Comparison of ENCODE assay signal across 23 cellular contexts in genomic region chr2:63740943-63741342, GRCh38.
DNase-seq lines count a peak whose midpoint lies in the region; ATAC-seq, FAIRE-seq and TF ChIP-seq lines count a peak whose summit lies in the region.
"Had no signal": no experiment of that assay in that cellular context is flagged by ENCODE, and none has a peak within 500 bp of the region (broad histone marks: within the 10 kb centered on the region; RNA-seq: fewer than 3 reads in every experiment).

No MANE protein-coding gene starts in this region.

- no peaks in the 10 kb centered on the region for H3K27me3 ChIP-seq in psoas muscle (ENCODE audit: insufficient read depth in 3 of 3, low read length in 2 of 3)
- H3K27me3 ChIP-seq: esophagus squamous epithelium, right atrium auricular region, vagina had no signal

- TF ChIP-seq CTCF in psoas muscle (IDR thresholded peaks at IDR 0.05) = no peak
- TF ChIP-seq CTCF in activated CD8-positive, alpha-beta T cell treated with anti-CD3 and anti-CD28 coated beads for 36 hours (IDR thresholded peaks at IDR 0.05) = no peak

- 29 to 79% (median 46%) methylated on average over 1 of the region's 1 CpG for WGBS in psoas muscle, 3 donors

- H3K27me3 Mint-ChIP-seq in activated CD8-positive, alpha-beta T cell treated with anti-CD3 and anti-CD28 coated beads for 36 hours = peaks cover 1% of the 10 kb centered on the region

- H3K9me3 Mint-ChIP-seq in activated CD8-positive, alpha-beta T cell treated with anti-CD3 and anti-CD28 coated beads for 36 hours = no peaks in the 10 kb centered on the region
- H3K9me3 Mint-ChIP-seq: activated CD4-positive, alpha-beta memory T cell treated with anti-CD3 and anti-CD28 coated beads, Interleukin-2, amount 10 ng/mL, durations not matched to agents 7 days and 5 days; CD4-positive, alpha-beta T cell had no signal

- peaks cover 4% of the 10 kb centered on the region for H3K4me1 Mint-ChIP-seq in activated CD8-positive, alpha-beta T cell treated with anti-CD3 and anti-CD28 coated beads for 36 hours (ENCODE audit: low read depth)
- H3K4me1 Mint-ChIP-seq: activated CD4-positive, alpha-beta memory T cell treated with anti-CD3 and anti-CD28 coated beads, Interleukin-2, amount 10 ng/mL, durations not matched to agents 7 days and 5 days had no signal

- ATAC-seq in psoas muscle (no peak), HG02759 (IDR thresholded peaks at IDR 0.05; ENCODE audit: unreplicated experiment) (no peak)
- ATAC-seq in activated CD8-positive, alpha-beta T cell treated with anti-CD3 and anti-CD28 coated beads for 36 hours = no peak

- POLR2A ChIA-PET in activated CD8-positive, alpha-beta T cell treated with anti-CD3 and anti-CD28 coated beads for 36 hours (lab: Charles Lee) = no interaction called here

- no peak overlapping the region for H3K27ac Mint-ChIP-seq in activated CD8-positive, alpha-beta T cell treated with anti-CD3 and anti-CD28 coated beads for 36 hours
- H3K27ac Mint-ChIP-seq: activated CD4-positive, alpha-beta memory T cell treated with anti-CD3 and anti-CD28 coated beads, Interleukin-2, amount 10 ng/mL, durations not matched to agents 7 days and 5 days; CD4-positive, alpha-beta T cell had no signal

- CTCF ChIA-PET in activated CD8-positive, alpha-beta T cell treated with anti-CD3 and anti-CD28 coated beads for 36 hours (lab: Charles Lee) = no interaction called here

- no peaks in the 10 kb centered on the region for H3K9me3 ChIP-seq in psoas muscle
- H3K9me3 ChIP-seq: esophagus squamous epithelium, right atrium auricular region, vagina had no signal

- peak; percentile 36 for FAIRE-seq in islet of Langerhans (lab: Jason Lieb, UNC)
- FAIRE-seq: GM12891 had no signal

- intact Hi-C loops in psoas muscle (cut with DNase I) = loop anchor here in 1 of 2 donors (5.0 kb wide), 2 partner anchors 41 to 101 kb away; partner anchors contain the start of gene UGP2
- intact Hi-C loops in activated CD8-positive, alpha-beta T cell treated with anti-CD3 and anti-CD28 coated beads for 36 hours (cut with micrococcal nuclease) = no loop called here

- no peaks in the 10 kb centered on the region for H3K36me3 Mint-ChIP-seq in activated CD8-positive, alpha-beta T cell treated with anti-CD3 and anti-CD28 coated beads for 36 hours (ENCODE audit: low read depth)

- H3K4me3 ChIP-seq in psoas muscle = no peak overlapping the region
- H3K4me3 ChIP-seq: esophagus squamous epithelium, right atrium auricular region, vagina had no signal

- peak; percentile 48 for DNase-seq in EH (ENCODE audit: low read depth)
- peak; percentile 21 for DNase-seq in amniotic epithelial cell (ENCODE audit: low read depth)
- DNase-seq in psoas muscle = no peak
- DNase-seq in activated CD8-positive, alpha-beta T cell treated with anti-CD3 and anti-CD28 coated beads for 36 hours = no peak
- DNase-seq in OCI-M1 (lab: John Stamatoyannopoulos, UW) = no peak
- DNase-seq in GF-D8 (lab: John Stamatoyannopoulos, UW) = no peak
- DNase-seq: activated CD4-positive, alpha-beta memory T cell treated with anti-CD3 and anti-CD28 coated beads, Interleukin-2, amount 10 ng/mL, durations not matched to agents 7 days and 5 days; activated CD4-positive, CD25-positive, alpha-beta regulatory T cell; activated naive CD4-positive, alpha-beta T cell treated with Interleukin-2 at 50 U/mL for 16 hours; activated T-cell treated with anti-CD3 and anti-CD28 coated beads, Interleukin-2, amount 50 U/mL, for 1 hour; CD4-positive, alpha-beta T cell; DMS153; esophagus squamous epithelium; head of caudate nucleus; NCI-H1417 treated with DMSO at 0.1 percent for 48 hours; NCI-H2107; NCI-H524 had no signal

- no peaks in the 10 kb centered on the region for H3K36me3 ChIP-seq in psoas muscle (ENCODE audit: insufficient read depth in 1 of 2, low read depth in 1 of 2)
- H3K36me3 ChIP-seq: esophagus squamous epithelium, right atrium auricular region, vagina had no signal

- peaks cover 42% of the 10 kb centered on the region for H3K4me1 ChIP-seq in psoas muscle

- H3K27ac ChIP-seq in psoas muscle = peak overlapping the region; percentile 38
- H3K27ac ChIP-seq: esophagus squamous epithelium, right atrium auricular region, RWPE1, vagina had no signal

- H3K4me3 Mint-ChIP-seq in activated CD8-positive, alpha-beta T cell treated with anti-CD3 and anti-CD28 coated beads for 36 hours = no peak overlapping the region
- H3K4me3 Mint-ChIP-seq: activated CD4-positive, alpha-beta memory T cell treated with anti-CD3 and anti-CD28 coated beads, Interleukin-2, amount 10 ng/mL, durations not matched to agents 7 days and 5 days; CD4-positive, alpha-beta T cell had no signal

Comparison
In these comparisons a context has a peak if more than half of its experiments do, and no peak if none do; other contexts are left out.
1. DNase-seq: peak in EH (single experiment) and amniotic epithelial cell (single experiment); none in psoas muscle (0 of 2), activated CD8-positive, alpha-beta T cell treated with anti-CD3 and anti-CD28 coated beads for 36 hours (single experiment), OCI-M1 (single experiment) and GF-D8 (single experiment).